ENCODE assay signal across 9 cellular contexts in the genomic region with DNA sequence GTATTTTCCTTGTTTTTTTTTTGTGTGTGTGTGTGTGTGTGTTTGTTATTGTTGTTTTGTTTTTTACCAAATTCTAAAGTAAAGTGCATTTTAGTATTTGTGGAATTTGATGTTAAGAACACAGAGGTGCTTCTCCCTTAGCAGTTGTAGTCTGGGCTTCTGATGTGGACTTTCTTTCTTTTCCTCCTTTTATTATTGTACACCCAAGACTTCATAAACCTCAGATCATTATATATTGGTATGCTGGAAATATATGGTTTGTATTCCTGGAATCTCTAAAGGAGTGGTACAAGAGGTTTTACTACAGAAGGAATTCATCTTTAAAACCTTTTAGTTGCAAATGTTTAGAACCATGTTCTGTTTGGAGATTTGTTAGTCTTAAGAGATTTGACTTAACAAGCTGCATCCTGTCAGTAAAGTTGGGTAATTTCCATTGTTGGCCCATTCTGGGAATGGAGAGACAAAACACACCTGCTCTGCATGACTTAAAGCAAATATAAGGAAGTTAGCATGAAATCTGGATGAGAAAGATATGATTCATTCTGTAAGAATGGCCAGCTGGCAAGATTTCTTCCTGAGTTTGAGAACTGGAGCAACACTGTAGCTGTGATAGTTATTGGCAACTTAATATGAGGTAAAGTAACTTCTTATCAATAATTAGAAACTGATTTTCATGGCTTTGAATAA.
DNase-seq lines count a peak whose midpoint lies in the region; ATAC-seq and TF ChIP-seq lines count a peak whose summit lies in the region.
"Had no signal": no experiment of that assay in that cellular context is flagged by ENCODE, and none has a peak within 500 bp of the region (broad histone marks: within the 10 kb centered on the region; RNA-seq: fewer than 3 reads in every experiment).

No MANE protein-coding gene starts in this region.

- no peak for TF ChIP-seq POLR2A in stomach (IDR thresholded peaks at IDR 0.05)

- H3F3A ChIP-seq in GM23248 (ENCODE audit: insufficient read depth), result peaks cover 10% of the 10 kb centered on the region; the same call in 1 of the 2 replicates

- no peaks in the 10 kb centered on the region for H4K20me1 ChIP-seq in GM23248 (ENCODE audit: insufficient read depth)

- no peaks in the 10 kb centered on the region for H3K9me2 ChIP-seq in GM23248 (ENCODE audit: insufficient read depth)

- H3K9me3 Mint-ChIP-seq in activated CD8-positive, alpha-beta memory T cell treated with anti-CD3 and anti-CD28 coated beads, Interleukin-2, amount 10 ng/mL, durations not matched to agents 7 days and 5 days (ENCODE audit: low read depth), result no peaks in the 10 kb centered on the region
- no peaks in the 10 kb centered on the region for H3K9me3 Mint-ChIP-seq in naive thymus-derived CD4-positive, alpha-beta T cell

- intact Hi-C loops in stomach (cut with DNase I; ENCODE audit: low total_unique reads), result no loop called here
- intact Hi-C loops in naive thymus-derived CD4-positive, alpha-beta T cell (cut with micrococcal nuclease), result no loop called here

- H3K4me2 ChIP-seq in GM23248 (ENCODE audit: unreplicated experiment), result peak overlapping the region; percentile 26

- H3K36me3 Mint-ChIP-seq in activated CD8-positive, alpha-beta memory T cell treated with anti-CD3 and anti-CD28 coated beads, Interleukin-2, amount 10 ng/mL, durations not matched to agents 7 days and 5 days, result no peaks in the 10 kb centered on the region
- no peaks in the 10 kb centered on the region for H3K36me3 Mint-ChIP-seq in naive thymus-derived CD4-positive, alpha-beta T cell

- H2AFZ ChIP-seq in GM23248, result no peak overlapping the region

- DNase-seq in GM23248 (peak; percentile 76), RWPE2 (ENCODE audit: low spot score) (no peak), glomerular visceral epithelial cell (ENCODE audit: extremely low spot score) (peak; percentile 83), stomach (peak; percentile 43), cortex of kidney (lab: John Stamatoyannopoulos, UW) (no peak)
- no peak for DNase-seq in activated CD8-positive, alpha-beta memory T cell treated with anti-CD3 and anti-CD28 coated beads, Interleukin-2, amount 10 ng/mL, durations not matched to agents 7 days and 5 days
- no peak for DNase-seq in naive thymus-derived CD4-positive, alpha-beta T cell
- DNase-seq: anterior cingulate cortex had no signal

- no peaks in the 10 kb centered on the region for H3K79me2 ChIP-seq in GM23248 (ENCODE audit: insufficient read depth)

- CTCF ChIA-PET in activated CD8-positive, alpha-beta memory T cell treated with anti-CD3 and anti-CD28 coated beads, Interleukin-2, amount 10 ng/mL, durations not matched to agents 7 days and 5 days (lab: Charles Lee), result interaction anchor here (1.7 kb wide), 1 partner anchor 12 kb away, joined by 5 read pairs; no protein-coding TSS in a partner anchor
- CTCF ChIA-PET in naive thymus-derived CD4-positive, alpha-beta T cell (lab: Charles Lee), result no interaction called here

- no peak overlapping the region for H3K4me3 Mint-ChIP-seq in activated CD8-positive, alpha-beta memory T cell treated with anti-CD3 and anti-CD28 coated beads, Interleukin-2, amount 10 ng/mL, durations not matched to agents 7 days and 5 days
- no peak overlapping the region for H3K4me3 Mint-ChIP-seq in naive thymus-derived CD4-positive, alpha-beta T cell

- in situ Hi-C loops in GM23248 (cut with MboI), result no loop called here

- ATAC-seq in RWPE2 (ENCODE audit: low read depth) (peak; percentile 96), GM19452 (IDR thresholded peaks at IDR 0.05; ENCODE audit: unreplicated experiment) (no peak)
- no peak for ATAC-seq in activated CD8-positive, alpha-beta memory T cell treated with anti-CD3 and anti-CD28 coated beads, Interleukin-2, amount 10 ng/mL, durations not matched to agents 7 days and 5 days
- ATAC-seq in naive thymus-derived CD4-positive, alpha-beta T cell, result no peak

- no peaks in the 10 kb centered on the region for H3K4me1 Mint-ChIP-seq in activated CD8-positive, alpha-beta memory T cell treated with anti-CD3 and anti-CD28 coated beads, Interleukin-2, amount 10 ng/mL, durations not matched to agents 7 days and 5 days
- peaks cover 0 to 3% (median 0%) of the 10 kb centered on the region in 7 donors for H3K4me1 Mint-ChIP-seq in naive thymus-derived CD4-positive, alpha-beta T cell

- H3K36me3 ChIP-seq in GM23248 (ENCODE audit: low read depth) (peaks cover 12% of the 10 kb centered on the region), RWPE2 (ENCODE audit: low read depth) (peaks cover 30% of the 10 kb centered on the region), stomach (peaks cover 0 to 38% (median 29%) of the 10 kb centered on the region in 4 donors)
- no peaks in the 10 kb centered on the region for H3K36me3 ChIP-seq in naive thymus-derived CD4-positive, alpha-beta T cell (ENCODE audit: control insufficient read depth in 2 of 3, insufficient read depth in 3 of 3, low read length in 3 of 3)

- no peaks in the 10 kb centered on the region for H3K9me3 ChIP-seq in GM23248 (ENCODE audit: low read depth)
- H3K9me3 ChIP-seq in RWPE2 (ENCODE audit: severe bottlenecking), result no peaks in the 10 kb centered on the region
- H3K9me3 ChIP-seq in stomach, result no peaks in the 10 kb centered on the region
- no peaks in the 10 kb centered on the region for H3K9me3 ChIP-seq in naive thymus-derived CD4-positive, alpha-beta T cell (ENCODE audit: control insufficient read depth in 2 of 3, low read length in 3 of 3)

- no peak overlapping the region for H3K27ac Mint-ChIP-seq in activated CD8-positive, alpha-beta memory T cell treated with anti-CD3 and anti-CD28 coated beads, Interleukin-2, amount 10 ng/mL, durations not matched to agents 7 days and 5 days
- H3K27ac Mint-ChIP-seq in naive thymus-derived CD4-positive, alpha-beta T cell, result no peak overlapping the region

- H3K9ac ChIP-seq in GM23248, result no peak overlapping the region

- H3K27me3 ChIP-seq in GM23248 (replicated peaks; ENCODE audit: insufficient read depth) (no peaks in the 10 kb centered on the region), RWPE2 (ENCODE audit: insufficient read depth, poor library complexity, severe bottlenecking) (no peaks in the 10 kb centered on the region), stomach (no peaks in the 10 kb centered on the region)
- H3K27me3 ChIP-seq in naive thymus-derived CD4-positive, alpha-beta T cell (ENCODE audit: control insufficient read depth in 2 of 2, insufficient read depth in 2 of 2, low read length in 2 of 2), result no peaks in the 10 kb centered on the region

- TF ChIP-seq CTCF in RWPE2 (IDR thresholded peaks at IDR 0.05; ENCODE audit: poor library complexity, severe bottlenecking), result no peak
- no peak for TF ChIP-seq CTCF in stomach (IDR thresholded peaks at IDR 0.05)

- H3K4me3 ChIP-seq in GM23248 (no peak overlapping the region), RWPE2 (ENCODE audit: severe bottlenecking) (no peak overlapping the region), stomach (no peak overlapping the region)
- H3K4me3 ChIP-seq in naive thymus-derived CD4-positive, alpha-beta T cell (ENCODE audit: low read length), result no peak overlapping the region

- H3K4me1 ChIP-seq in GM23248 (ENCODE audit: insufficient read depth), result peaks cover 15% of the 10 kb centered on the region
- peaks cover 23% of the 10 kb centered on the region for H3K4me1 ChIP-seq in RWPE2 (ENCODE audit: insufficient read depth, poor library complexity, severe bottlenecking)
- peaks cover 15 to 40% (median 25%) of the 10 kb centered on the region in 4 donors for H3K4me1 ChIP-seq in stomach
- H3K4me1 ChIP-seq in naive thymus-derived CD4-positive, alpha-beta T cell (ENCODE audit: control insufficient read depth in 2 of 2, insufficient read depth in 2 of 2, low read length in 2 of 2), result no peaks in the 10 kb centered on the region

- POLR2A ChIA-PET in naive thymus-derived CD4-positive, alpha-beta T cell (lab: Charles Lee), result no interaction called here

- H3K27ac ChIP-seq in GM23248 (no peak overlapping the region), RWPE2 (ENCODE audit: poor library complexity, severe bottlenecking) (peak overlapping the region; percentile 95), stomach (peak overlapping the region in 4 of 5 donors; percentile 9 to 73 (median 46))
- H3K27ac ChIP-seq in naive thymus-derived CD4-positive, alpha-beta T cell (ENCODE audit: low read depth, low read length), result no peak overlapping the region

- TF ChIP-seq EP300 in stomach (IDR thresholded peaks at IDR 0.05), result no peak

- peaks cover 20% of the 10 kb centered on the region for H3K27me3 Mint-ChIP-seq in activated CD8-positive, alpha-beta memory T cell treated with anti-CD3 and anti-CD28 coated beads, Interleukin-2, amount 10 ng/mL, durations not matched to agents 7 days and 5 days
- peaks cover 0 to 7% (median 0%) of the 10 kb centered on the region in 5 donors for H3K27me3 Mint-ChIP-seq in naive thymus-derived CD4-positive, alpha-beta T cell

Comparison
In these comparisons a context has a peak if more than half of its experiments do, and no peak if none do; other contexts are left out.
1. DNase-seq: peak in GM23248 (single experiment), glomerular visceral epithelial cell (single experiment) and stomach (single experiment); none in RWPE2 (single experiment), cortex of kidney (single experiment), activated CD8-positive, alpha-beta memory T cell treated with anti-CD3 and anti-CD28 coated beads, Interleukin-2, amount 10 ng/mL, durations not matched to agents 7 days and 5 days (single experiment) and naive thymus-derived CD4-positive, alpha-beta T cell (0 of 9).
2. H3K27ac ChIP-seq: peak in RWPE2 (single experiment) and stomach (4 of 5); none in GM23248 (single experiment) and naive thymus-derived CD4-positive, alpha-beta T cell (single experiment).